8 cellular contexts compared by ENCODE assay signal in genomic region chr6:25962368-25963127, GRCh38. TPM values are rescaled to one million over a fixed set of nuclear protein-coding genes. Genes with fewer than 3 reads are reported as not detected.
A peak's percentile ranks its signal among the peaks of the same experiment; 100 is the strongest.
DNase-seq lines count a peak whose midpoint lies in the region; ATAC-seq and TF ChIP-seq lines count a peak whose summit lies in the region.

TRIM38 (plus strand) TSS chr6:25962802; CDS start chr6:25966523, 3,721 bp downstream.

- intact Hi-C loops in mucosa of descending colon (cut with DNase I, micrococcal nuclease) = no loop called here

- H3K36me3 Mint-ChIP-seq in endodermal cell (ENCODE audit: low read depth) = peaks cover 16% of the 10 kb centered on the region

- H3K4me3 Mint-ChIP-seq in endodermal cell = peak within 1 kb of the TSS; percentile 61

- H3K36me3 ChIP-seq in endodermal cell (ENCODE audit: control insufficient read depth, insufficient read depth, low read length) (no peaks in the 10 kb centered on the region), mucosa of descending colon (ENCODE audit: low read depth) (no peaks in the 10 kb centered on the region)

- no peak for TF ChIP-seq CTCF in endodermal cell (conservative IDR thresholded peaks at IDR 0.05)
- no peak for TF ChIP-seq CTCF in mucosa of descending colon (IDR thresholded peaks at IDR 0.05)

- H3K27ac Mint-ChIP-seq in endodermal cell = peak within 1 kb of the TSS; percentile 96

- H3K9me3 ChIP-seq in endodermal cell (ENCODE audit: control insufficient read depth, low read length) (peaks cover 34% of the 10 kb centered on the region), mucosa of descending colon (no peaks in the 10 kb centered on the region)

- no peak within 1 kb of the TSS for H3K27ac ChIP-seq in endodermal cell (ENCODE audit: low read depth, low read length)

- no peaks in the 10 kb centered on the region for H3K27me3 ChIP-seq in endodermal cell (ENCODE audit: control insufficient read depth, insufficient read depth, low read length, poor library complexity, severe bottlenecking)

- 76 to 79% methylated on average over 3 to 9 of the region's 9 CpGs for WGBS in endodermal cell (ENCODE audit: insufficient coverage in 1 of 2, insufficient read length in 1 of 2), 2 experiments

- H3K9me3 Mint-ChIP-seq in endodermal cell = peaks cover 29% of the 10 kb centered on the region

- peaks cover 22% of the 10 kb centered on the region for H3K4me1 Mint-ChIP-seq in endodermal cell

- H3K4me3 ChIP-seq in endodermal cell (ENCODE audit: low read length) = peak within 1 kb of the TSS; percentile 32
- H3K4me3 ChIP-seq in mucosa of descending colon = peak within 1 kb of the TSS; percentile 30

- peak; percentile 25 for DNase-seq in NCI-H2171 treated with DMSO at 0.1 percent for 48 hours (lab: John Stamatoyannopoulos, UW)
- DNase-seq in NCI-H2171 (lab: John Stamatoyannopoulos, UW) = no peak
- peak; percentile 73 for DNase-seq in NCI-H460 (ENCODE audit: extremely low read depth, low read depth)
- peak; percentile 79 for DNase-seq in activated CD8-positive, alpha-beta memory T cell treated with anti-CD3 and anti-CD28 coated beads for 24 hours
- DNase-seq in endodermal cell = peak; percentile 52
- DNase-seq in mucosa of descending colon = peak in 2 of 3 donors; percentile 43 to 94
- DNase-seq in stimulated activated CD8-positive, alpha-beta memory T cell treated with anti-CD3 and anti-CD28 coated beads, Interleukin-7, amount 100 ng/mL, for 4 hours (ENCODE audit: low read depth in 2 of 2) = peak; percentile 47 to 75

- no peak within 1 kb of the TSS for H3K9ac ChIP-seq in endodermal cell (ENCODE audit: extremely low read depth, low read length, poor library complexity, severe bottlenecking)

- ATAC-seq in HG02840 (IDR thresholded peaks at IDR 0.05; ENCODE audit: low FRiP score, unreplicated experiment) (peak; percentile 74), mucosa of descending colon (peak; percentile 95)

- H3K27me3 Mint-ChIP-seq in endodermal cell (ENCODE audit: insufficient read depth) = no peaks in the 10 kb centered on the region

- H3K4me1 ChIP-seq in endodermal cell (ENCODE audit: control insufficient read depth, insufficient read depth, low read length) = peaks cover 4% of the 10 kb centered on the region
- H3K4me1 ChIP-seq in mucosa of descending colon (ENCODE audit: low read depth) = peaks cover 11% of the 10 kb centered on the region

RNA-seq across cellular contexts. Expression of gene TRIM38, which starts in this region (rescaled TPM):
- total RNA-seq in NCI-H460 (2014; rRNA removed; shearing (Covaris generic)) = 5.7 and 7.2 TPM in 2 replicates
- 3.6 and 4.7 TPM in 2 replicates for polyA plus RNA-seq in NCI-H460 (2014; cell fraction: nucleus; rRNA removed)
- total RNA-seq in endodermal cell (1 to 10 TPM; 4.2 to 4.4 TPM), mucosa of descending colon (10 to 100 TPM; 11.4 to 15.8 (median 12.6) TPM)
- 0.32 TPM for polyA plus RNA-seq in endodermal cell (2013, experiment 1 of 2)
- polyA plus RNA-seq in endodermal cell (2013, experiment 2 of 2) = 0.29 TPM
